ENCODE assay signal across 21 cellular contexts in genomic region chr22:47055461-47055860, GRCh38.
A peak's percentile ranks its signal among the peaks of the same experiment; 100 is the strongest.
DNase-seq lines count a peak whose midpoint lies in the region; ATAC-seq and TF ChIP-seq lines count a peak whose summit lies in the region.
"Had no signal": no experiment of that assay in that cellular context is flagged by ENCODE, and none has a peak within 500 bp of the region (broad histone marks: within the 10 kb centered on the region; RNA-seq: fewer than 3 reads in every experiment).

No MANE protein-coding gene starts in this region.

- no peaks in the 10 kb centered on the region for H3K27me3 Mint-ChIP-seq in IgD-negative memory B cell
- H3K27me3 Mint-ChIP-seq: CD4-positive, alpha-beta T cell had no signal

- no peak overlapping the region for H2AFZ ChIP-seq in OCI-LY1 (ENCODE audit: low read length)

- H3F3A ChIP-seq in OCI-LY1 (ENCODE audit: insufficient read depth, low read length), result no peaks in the 10 kb centered on the region

- DNase-seq in sigmoid colon, result peak; percentile 26
- DNase-seq in SJCRH30, result no peak
- no peak for DNase-seq in activated CD4-positive, CD25-positive, alpha-beta regulatory T cell treated with anti-CD3 and anti-CD28 coated beads, Interleukin-2, amount 50 U/mL, for 72 hours
- DNase-seq: Caco-2; CD4-positive, alpha-beta T cell; DMS 273 treated with DMSO at 0.1 percent for 48 hours; DMS79 treated with DMSO at 0.1 percent for 48 hours; KG1; NCI-H1105; NCI-H146; NCI-H2029; NCI-H226; NCI-H510A treated with DMSO at 0.1 percent for 48 hours; NCI-H774 had no signal

- H3K4me3 Mint-ChIP-seq in IgD-negative memory B cell, result no peak overlapping the region
- H3K4me3 Mint-ChIP-seq: CD4-positive, alpha-beta T cell had no signal

- H3K9me2 ChIP-seq in OCI-LY1 (ENCODE audit: low read depth, low read length), result no peaks in the 10 kb centered on the region

- 97 to 98% methylated on average over 4 of the region's 4 CpGs for WGBS in sigmoid colon, 2 donors

- TF ChIP-seq CTCF in OCI-LY1 (IDR thresholded peaks at IDR 0.05; ENCODE audit: low read length) (no peak), sigmoid colon (IDR thresholded peaks at IDR 0.05) (no peak)

- no peaks in the 10 kb centered on the region for H3K36me3 ChIP-seq in OCI-LY1 (ENCODE audit: insufficient read depth, low read length)
- no peaks in the 10 kb centered on the region for H3K36me3 ChIP-seq in endocrine pancreas (ENCODE audit: control insufficient read depth, insufficient read depth, low read length)
- no peaks in the 10 kb centered on the region for H3K36me3 ChIP-seq in sigmoid colon
- H3K36me3 ChIP-seq in SJCRH30, result no peaks in the 10 kb centered on the region

- H3K79me2 ChIP-seq in OCI-LY1 (ENCODE audit: insufficient read depth, low read length), result no peaks in the 10 kb centered on the region

- H3K4me1 Mint-ChIP-seq in IgD-negative memory B cell, result peaks cover 18 to 36% (median 23%) of the 10 kb centered on the region in 3 donors

- H3K27ac ChIP-seq in OCI-LY1 (ENCODE audit: low read depth, low read length, poor library complexity, severe bottlenecking) (peak overlapping the region; percentile 78), sigmoid colon (no peak overlapping the region), SJCRH30 (no peak overlapping the region)
- H3K27ac ChIP-seq: HL-60, Peyer's patch had no signal

- intact Hi-C loops in sigmoid colon (cut with DNase I), result no loop called here

- H3K9me3 ChIP-seq in OCI-LY1 (ENCODE audit: low read length) (no peaks in the 10 kb centered on the region), endocrine pancreas (ENCODE audit: control insufficient read depth, low read length) (no peaks in the 10 kb centered on the region), sigmoid colon (no peaks in the 10 kb centered on the region), SJCRH30 (replicated peaks) (no peaks in the 10 kb centered on the region)
- H3K9me3 ChIP-seq: Caco-2, Peyer's patch had no signal

- H3K27ac Mint-ChIP-seq in IgD-negative memory B cell, result peak overlapping the region in 2 of 3 donors; percentile 14 to 70
- H3K27ac Mint-ChIP-seq: CD4-positive, alpha-beta T cell had no signal

- no peak for TF ChIP-seq EP300 in sigmoid colon (IDR thresholded peaks at IDR 0.05)

- H3K4me1 ChIP-seq in OCI-LY1 (ENCODE audit: insufficient read depth, low read length, severe bottlenecking) (peaks cover 68% of the 10 kb centered on the region), endocrine pancreas (ENCODE audit: control insufficient read depth, insufficient read depth, low read length) (no peaks in the 10 kb centered on the region), sigmoid colon (peaks cover 0 to 10% (median 2%) of the 10 kb centered on the region in 4 donors), SJCRH30 (no peaks in the 10 kb centered on the region)
- H3K4me1 ChIP-seq: Caco-2, Peyer's patch had no signal

- TF ChIP-seq POLR2A in sigmoid colon (IDR thresholded peaks at IDR 0.05), result no peak

- H3K4me3 ChIP-seq in OCI-LY1 (ENCODE audit: low read depth, low read length, poor library complexity, severe bottlenecking) (peak overlapping the region; percentile 11), endocrine pancreas (ENCODE audit: control insufficient read depth, insufficient read depth, low read length) (peak overlapping the region; percentile 66), sigmoid colon (no peak overlapping the region), SJCRH30 (no peak overlapping the region)
- H3K4me3 ChIP-seq: Peyer's patch had no signal

- H3K4me2 ChIP-seq in OCI-LY1 (ENCODE audit: low read length), result peak overlapping the region; percentile 36; the same call in 1 of the 2 replicates

- H3K9ac ChIP-seq in OCI-LY1 (ENCODE audit: low read length) (peak overlapping the region; percentile 32; the same call in 1 of the 2 replicates), endocrine pancreas (ENCODE audit: control insufficient read depth, insufficient read depth, low read length) (peak overlapping the region; percentile 43)

- ATAC-seq in HG02970 (IDR thresholded peaks at IDR 0.05; ENCODE audit: low FRiP score, unreplicated experiment) (no peak), HG03280 (IDR thresholded peaks at IDR 0.05; ENCODE audit: unreplicated experiment) (no peak)

- no peaks in the 10 kb centered on the region for H3K9me3 Mint-ChIP-seq in IgD-negative memory B cell
- H3K9me3 Mint-ChIP-seq: CD4-positive, alpha-beta T cell had no signal

- no peaks in the 10 kb centered on the region for H4K20me1 ChIP-seq in OCI-LY1 (ENCODE audit: insufficient read depth, low read length)

- H3K27me3 ChIP-seq in OCI-LY1 (ENCODE audit: insufficient read depth, low read length) (no peaks in the 10 kb centered on the region), endocrine pancreas (ENCODE audit: control insufficient read depth, insufficient read depth, low read length) (no peaks in the 10 kb centered on the region), sigmoid colon (no peaks in the 10 kb centered on the region), SJCRH30 (no peaks in the 10 kb centered on the region)
- H3K27me3 ChIP-seq: Peyer's patch had no signal

- peaks cover 2% of the 10 kb centered on the region for H3K36me3 Mint-ChIP-seq in IgD-negative memory B cell

Comparison
In these comparisons a context has a peak if more than half of its experiments do, and no peak if none do; other contexts are left out.
1. H3K4me3 ChIP-seq: peak in OCI-LY1 (single experiment) and endocrine pancreas (single experiment); none in sigmoid colon (0 of 4) and SJCRH30 (single experiment).